In genomic region chr13:51924756-51925544, GRCh38 we compare ENCODE assay signal across 2 cellular contexts.
TF ChIP-seq lines count a peak whose summit lies in the region.

No MANE protein-coding gene starts in this region.

TF ChIP-seq in K562, 482 proteins besides CTCF, POLR2A, EP300 and RAD21 (continued from another document):
- peak; percentile 45; the same call in 1 of the 2 replicates for TF ChIP-seq ATF3 (IDR thresholded peaks at IDR 0.05)
- no peak for TF ChIP-seq ATF3 (CRISPR knock-in tag; conservative IDR thresholded peaks at IDR 0.05)
- peak; percentile 93 for TF ChIP-seq ZNF239 (CRISPR knock-in tag; IDR thresholded peaks at IDR 0.05)
- peak; percentile 72 for TF ChIP-seq ZFP36 (IDR thresholded peaks at IDR 0.05; ENCODE audit: low read depth, low read length, partially characterized antibody)
- TF ChIP-seq TOE1 (IDR thresholded peaks at IDR 0.05; ENCODE audit: borderline replicate concordance) = no peak
- no peak for TF ChIP-seq TOE1 (CRISPR knock-in tag; IDR thresholded peaks at IDR 0.05; ENCODE audit: borderline replicate concordance, low read depth)
- TF ChIP-seq CSDE1 (IDR thresholded peaks at IDR 0.05) = no peak
- no peak for TF ChIP-seq CEBPG (CRISPR knock-in tag; IDR thresholded peaks at IDR 0.05)
- TF ChIP-seq CEBPG (tag; conservative IDR thresholded peaks at IDR 0.05 in 1 of 2, IDR thresholded peaks at IDR 0.05 in 1 of 2) = peak in 1 of 2 experiments; percentile 71; a peak in 2 of 4 replicates
- no peak for TF ChIP-seq TFAP4 (CRISPR knock-in tag; IDR thresholded peaks at IDR 0.05; ENCODE audit: borderline replicate concordance)

TF ChIP-seq in HepG2, 621 proteins besides CTCF, POLR2A, EP300 and RAD21 (continued from another document):
- TF ChIP-seq ZNF512 (CRISPR knock-in tag; IDR thresholded peaks at IDR 0.05) = no peak
- no peak for TF ChIP-seq KLF9 (CRISPR knock-in tag; IDR thresholded peaks at IDR 0.05; ENCODE audit: low read depth)
